ENCODE assay signal across 18 cellular contexts in the genomic region with DNA sequence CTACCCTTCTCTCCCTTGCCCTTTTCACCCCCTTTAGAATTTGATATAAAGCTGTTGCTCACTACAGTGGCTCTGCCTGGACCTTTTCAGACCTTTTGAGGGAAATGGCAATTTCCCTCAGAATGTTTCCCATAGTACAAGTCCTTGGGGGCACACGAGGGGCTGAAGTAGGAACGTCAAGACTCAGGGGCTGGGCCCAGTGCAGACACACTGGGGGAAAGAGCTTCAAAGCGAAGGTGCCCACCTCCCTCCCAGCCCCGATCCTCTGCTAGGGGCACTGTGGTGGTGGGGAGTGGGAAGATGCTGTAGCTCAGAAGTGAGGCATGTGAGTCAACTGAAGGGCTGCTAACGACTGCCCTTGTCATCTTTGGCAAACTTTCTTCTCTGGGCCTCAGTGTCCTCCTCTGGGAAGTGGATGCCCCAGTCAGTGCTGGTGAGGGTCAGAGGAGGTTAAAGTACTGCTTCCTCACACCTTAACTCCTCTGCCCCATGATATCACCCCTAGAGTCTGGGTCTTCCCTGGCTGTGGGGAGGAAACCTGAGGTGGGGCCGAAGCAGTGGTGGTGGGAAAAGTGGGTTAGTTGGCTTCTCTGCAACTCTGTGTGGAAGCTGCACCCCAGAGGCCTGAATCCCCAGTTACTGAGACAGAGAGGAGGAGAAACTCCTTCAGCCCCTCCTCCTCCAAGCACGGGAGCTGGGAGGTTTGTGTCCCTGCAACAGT.
"Had no signal": no experiment of that assay in that cellular context is flagged by ENCODE, and none has a peak within 500 bp of the region (broad histone marks: within the 10 kb centered on the region; RNA-seq: fewer than 3 reads in every experiment).

No MANE protein-coding gene starts in this region.

- H3K27me3 ChIP-seq: right lobe of liver, thyroid gland, upper lobe of left lung, uterus had no signal

- H3K4me3 Mint-ChIP-seq: natural killer cell treated with Interleukin-12 subunit alpha and Interleukin-12 subunit beta and Interleukin-15 and Interleukin-18, amount 100 ng/mL, for 72 hours had no signal

- H3K4me1 ChIP-seq: heart left ventricle, psoas muscle, right lobe of liver, suprapubic skin, thyroid gland, upper lobe of left lung, uterus had no signal

- H3K9me3 ChIP-seq: psoas muscle, right lobe of liver, suprapubic skin, thyroid gland, upper lobe of left lung, uterus had no signal

- H3K9me3 Mint-ChIP-seq: natural killer cell treated with Interleukin-12 subunit alpha and Interleukin-12 subunit beta and Interleukin-15 and Interleukin-18, amount 100 ng/mL, for 72 hours had no signal

- FAIRE-seq: frontal cortex, islet of Langerhans had no signal

- DNase-seq: effector CD4-positive, alpha-beta T cell; heart left ventricle; hippocampal formation; kidney glomerular epithelial cell; mammary epithelial cell; psoas muscle; retina; right lobe of liver; stimulated activated CD4-positive, alpha-beta T cell treated with anti-CD3 and anti-CD28 coated beads, Interleukin-4, amount 100 ng/mL, for 1 hour; stimulated activated CD8-positive, alpha-beta memory T cell treated with anti-CD3 and anti-CD28 coated beads, Interleukin-4, amount 100 ng/mL, for 48 hours; thyroid gland; upper lobe of left lung; uterus had no signal

- H3K4me3 ChIP-seq: coronary artery, heart left ventricle, psoas muscle, right lobe of liver, suprapubic skin, thyroid gland, upper lobe of left lung, uterus had no signal

- ATAC-seq: heart left ventricle, psoas muscle had no signal

- H3K27ac Mint-ChIP-seq: natural killer cell treated with Interleukin-12 subunit alpha and Interleukin-12 subunit beta and Interleukin-15 and Interleukin-18, amount 100 ng/mL, for 72 hours had no signal

- H3K27ac ChIP-seq: coronary artery, heart left ventricle, psoas muscle, right lobe of liver, suprapubic skin, thyroid gland, upper lobe of left lung, uterus had no signal

- H3K36me3 Mint-ChIP-seq: natural killer cell treated with Interleukin-12 subunit alpha and Interleukin-12 subunit beta and Interleukin-15 and Interleukin-18, amount 100 ng/mL, for 72 hours had no signal

- H3K36me3 ChIP-seq: heart left ventricle, right lobe of liver, suprapubic skin, thyroid gland, upper lobe of left lung, uterus had no signal
